ENCODE assay signal across 22 cellular contexts in genomic region chr2:235148201-235149170, GRCh38.
"Had no signal": no experiment of that assay in that cellular context is flagged by ENCODE, and none has a peak within 500 bp of the region (broad histone marks: within the 10 kb centered on the region; RNA-seq: fewer than 3 reads in every experiment).

No MANE protein-coding gene starts in this region.

- H3K4me3 ChIP-seq: left lung, lung, sigmoid colon, smooth muscle cell, stomach, testis, upper lobe of left lung had no signal

- H3K4me2 ChIP-seq: smooth muscle cell had no signal

- H3K27ac ChIP-seq: left lung, sigmoid colon, stomach, testis, upper lobe of left lung, WERI-Rb-1 had no signal

- H3K9me3 ChIP-seq: left lung, sigmoid colon, stomach, testis, upper lobe of left lung had no signal

- H3K36me3 ChIP-seq: left lung, sigmoid colon, stomach, upper lobe of left lung, WERI-Rb-1 had no signal

- DNase-seq: activated CD4-positive, alpha-beta T cell treated with anti-CD3 and anti-CD28 coated beads, Interleukin-2, amount 10 ng/mL, durations not matched to agents 7 days and 5 days; activated CD4-positive, CD25-positive, alpha-beta regulatory T cell treated with anti-CD3 and anti-CD28 coated beads, Interleukin-2, amount 50 U/mL, for 72 hours; activated CD8-positive, alpha-beta T cell treated with anti-CD3 and anti-CD28 coated beads for 36 hours; activated T-cell treated with anti-CD3 and anti-CD28 coated beads, Interleukin-2, amount 50 U/mL, for 1 hour; aorta; central memory CD4-positive, alpha-beta T cell; cortex of kidney; effector CD4-positive, alpha-beta T cell; left lung; nephron progenitor cell; sigmoid colon; stimulated activated CD4-positive, alpha-beta T cell treated with anti-CD3 and anti-CD28 coated beads, Interleukin-15, amount 100 ng/mL, for 24 hours; stomach; T-cell; testis; upper lobe of left lung; WERI-Rb-1 had no signal

- H3K4me1 ChIP-seq: left lung, sigmoid colon, stomach, testis, upper lobe of left lung had no signal

- ATAC-seq: activated CD8-positive, alpha-beta T cell treated with anti-CD3 and anti-CD28 coated beads for 36 hours; activated naive CD4-positive, alpha-beta T cell treated with anti-CD3 and anti-CD28 coated beads, Interleukin-2, amount 50 U/mL, for 72 hours; activated T-helper 17 cell treated with anti-CD3 and anti-CD28 coated beads, Interleukin-2, amount 50 U/mL, for 72 hours; left lung; stimulated activated memory B cell treated with anti-CD40 and anti-IgM and Interleukin-4, amounts not matched to agents 10 μg/mL and 1 μg/mL and 100 μg/mL, for 72 hours; T-cell had no signal

- H3K27me3 ChIP-seq: left lung, sigmoid colon, testis, upper lobe of left lung had no signal
